ENCODE assay signal across 12 cellular contexts in the genomic region with DNA sequence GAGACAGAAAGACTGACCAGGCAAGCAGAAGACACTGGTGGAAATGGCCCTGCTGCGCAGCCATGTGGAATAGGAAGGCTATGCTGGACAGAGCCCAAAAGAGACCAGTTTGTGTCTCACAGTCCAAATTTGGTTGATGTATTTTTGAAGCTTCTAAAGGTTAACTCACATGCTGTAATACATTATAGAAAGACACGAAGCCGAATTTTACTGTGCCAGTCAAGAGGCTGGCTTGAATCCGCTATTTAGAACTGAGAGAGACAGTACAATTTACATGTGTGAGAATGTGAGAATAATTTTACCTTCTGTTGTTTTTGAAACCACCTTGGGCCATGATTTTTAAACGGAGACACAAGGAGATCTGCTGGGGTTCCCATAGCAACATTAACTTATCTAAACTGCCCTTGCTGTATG.
DNase-seq lines count a peak whose midpoint lies in the region; ATAC-seq and TF ChIP-seq lines count a peak whose summit lies in the region.
"Had no signal": no experiment of that assay in that cellular context is flagged by ENCODE, and none has a peak within 500 bp of the region (broad histone marks: within the 10 kb centered on the region; RNA-seq: fewer than 3 reads in every experiment).

No MANE protein-coding gene starts in this region.

- CTCF ChIA-PET in CD4-positive, alpha-beta T cell (lab: Charles Lee), result interaction anchor here (1.3 to 1.9 kb wide), 2 partner anchors 14 to 96 kb away, joined by 4 read pairs; no protein-coding TSS in a partner anchor
- CTCF ChIA-PET in Calu3 (lab: Charles Lee), result no interaction called here

- H3K79me2 ChIP-seq in MM.1S (ENCODE audit: low read length), result no peaks in the 10 kb centered on the region

- peaks cover 20% of the 10 kb centered on the region for H3F3A ChIP-seq in MM.1S (ENCODE audit: insufficient read depth, low read length)

- H3K4me1 ChIP-seq in MM.1S (ENCODE audit: low read length), result peaks cover 54% of the 10 kb centered on the region

- H3K4me3 Mint-ChIP-seq in CD4-positive, alpha-beta T cell, result peak overlapping the region; percentile 4
- no peak overlapping the region for H3K4me3 Mint-ChIP-seq in Calu3 (ENCODE audit: low read depth, unreplicated experiment)

- POLR2A ChIA-PET in CD4-positive, alpha-beta T cell (lab: Charles Lee), result no interaction called here

- H3K27ac ChIP-seq in CD4-positive, alpha-beta T cell (ENCODE audit: low read depth, low read length), result no peak overlapping the region
- peak overlapping the region; percentile 70; the same call in 1 of the 2 replicates for H3K27ac ChIP-seq in MM.1S (ENCODE audit: low read length)

- no TSS peak for BruUV-seq in Calu3 (replicated peaks; lab: Mats Ljungman, UMichigan)

- H3K36me3 Mint-ChIP-seq in CD4-positive, alpha-beta T cell (ENCODE audit: low read depth), result peaks cover 9% of the 10 kb centered on the region
- no peaks in the 10 kb centered on the region for H3K36me3 Mint-ChIP-seq in Calu3 (ENCODE audit: insufficient read depth, unreplicated experiment)

- no peaks in the 10 kb centered on the region for H3K36me3 ChIP-seq in MM.1S (replicated peaks; ENCODE audit: insufficient read depth, low read length)

- H2AFZ ChIP-seq in MM.1S (ENCODE audit: low read length), result no peak overlapping the region

- no peak for TF ChIP-seq CTCF in CD4-positive, alpha-beta T cell (IDR thresholded peaks at IDR 0.05)
- TF ChIP-seq CTCF in MM.1S (IDR thresholded peaks at IDR 0.05; ENCODE audit: low read length) (no peak), Calu3 (IDR thresholded peaks at IDR 0.05; ENCODE audit: unreplicated experiment) (no peak)

- peak overlapping the region; percentile 73 for H3K27ac Mint-ChIP-seq in CD4-positive, alpha-beta T cell
- no peak overlapping the region for H3K27ac Mint-ChIP-seq in Calu3 (ENCODE audit: unreplicated experiment)

- no peaks in the 10 kb centered on the region for H4K20me1 ChIP-seq in MM.1S (ENCODE audit: insufficient read depth, low read length)

- DNase-seq in CD4-positive, alpha-beta T cell, result no peak
- no peak for DNase-seq in MM.1S
- DNase-seq in Calu3, result no peak
- no peak for DNase-seq in NCI-H526 (lab: John Stamatoyannopoulos, UW)
- no peak for DNase-seq in putamen (ENCODE audit: low spot score)
- DNase-seq: activated CD8-positive, alpha-beta memory T cell treated with anti-CD3 and anti-CD28 coated beads for 24 hours; cortex of kidney; NCI-H748 treated with DMSO at 0.1 percent for 48 hours; occipital lobe had no signal

- intact Hi-C loops in CD4-positive, alpha-beta T cell (cut with DNase I, micrococcal nuclease), result loop anchor here (10.0 kb wide), 3 partner anchors 95 to 345 kb away; a partner anchor contains a TSS
- intact Hi-C loops in Calu3 (cut with micrococcal nuclease; ENCODE audit: unreplicated experiment), result no loop called here

- H3K27me3 ChIP-seq in CD4-positive, alpha-beta T cell (ENCODE audit: control insufficient read depth, insufficient read depth, low read length), result no peaks in the 10 kb centered on the region
- H3K27me3 ChIP-seq in MM.1S (replicated peaks; ENCODE audit: insufficient read depth, low read length), result no peaks in the 10 kb centered on the region

- no peak overlapping the region for H3K4me3 ChIP-seq in MM.1S (ENCODE audit: low read length)

- H3K27me3 Mint-ChIP-seq in CD4-positive, alpha-beta T cell, result no peaks in the 10 kb centered on the region
- no peaks in the 10 kb centered on the region for H3K27me3 Mint-ChIP-seq in Calu3 (ENCODE audit: unreplicated experiment)

- H3K4me1 Mint-ChIP-seq in CD4-positive, alpha-beta T cell (ENCODE audit: low read depth), result peaks cover 50% of the 10 kb centered on the region
- H3K4me1 Mint-ChIP-seq in Calu3 (ENCODE audit: low read depth, unreplicated experiment), result no peaks in the 10 kb centered on the region

- H3K9me3 ChIP-seq in CD4-positive, alpha-beta T cell (ENCODE audit: control insufficient read depth, low read length), result no peaks in the 10 kb centered on the region
- no peaks in the 10 kb centered on the region for H3K9me3 ChIP-seq in MM.1S (replicated peaks; ENCODE audit: insufficient read depth, low read length)

- no peaks in the 10 kb centered on the region for H3K9me3 Mint-ChIP-seq in CD4-positive, alpha-beta T cell
- no peaks in the 10 kb centered on the region for H3K9me3 Mint-ChIP-seq in Calu3 (ENCODE audit: low read depth, unreplicated experiment)

- H3K9ac ChIP-seq in MM.1S (ENCODE audit: low read length), result no peak overlapping the region

- H3K9me2 ChIP-seq in MM.1S (replicated peaks; ENCODE audit: insufficient read depth, low read length), result no peaks in the 10 kb centered on the region

- ATAC-seq in CD4-positive, alpha-beta T cell (ENCODE audit: poor library complexity), result no peak
- ATAC-seq in GM18867 (IDR thresholded peaks at IDR 0.05; ENCODE audit: unreplicated experiment), result peak; percentile 35
- peak; percentile 37 for ATAC-seq in HG02678 (IDR thresholded peaks at IDR 0.05; ENCODE audit: unreplicated experiment)
- ATAC-seq in HG03097 (IDR thresholded peaks at IDR 0.05; ENCODE audit: low FRiP score, unreplicated experiment), result no peak

- H3K4me2 ChIP-seq in MM.1S (ENCODE audit: low read depth, low read length), result peak overlapping the region; percentile 74; the same call in 1 of the 2 replicates

Comparison
In these comparisons a context has a peak if more than half of its experiments do, and no peak if none do; other contexts are left out.
1. ATAC-seq: peak in GM18867 (single experiment) and HG02678 (single experiment); none in CD4-positive, alpha-beta T cell (single experiment) and HG03097 (single experiment).